12 cellular contexts compared by ENCODE assay signal in genomic region chr1:170663011-170663410, GRCh38. TPM values are rescaled to one million over a fixed set of nuclear protein-coding genes. Genes with fewer than 3 reads are reported as not detected.
DNase-seq lines count a peak whose midpoint lies in the region; ATAC-seq and TF ChIP-seq lines count a peak whose summit lies in the region.
"Had no signal": no experiment of that assay in that cellular context is flagged by ENCODE, and none has a peak within 500 bp of the region (broad histone marks: within the 10 kb centered on the region; RNA-seq: fewer than 3 reads in every experiment).

No MANE protein-coding gene starts in this region.

- ATAC-seq in HG02870 (IDR thresholded peaks at IDR 0.05; ENCODE audit: unreplicated experiment) (no peak), HG02973 (IDR thresholded peaks at IDR 0.05; ENCODE audit: unreplicated experiment) (no peak)
- ATAC-seq in activated naive CD4-positive, alpha-beta T cell treated with anti-CD3 and anti-CD28 coated beads, Interleukin-2, amount 50 U/mL, for 72 hours, result no peak
- ATAC-seq: natural killer cell treated with Interleukin-12 subunit alpha and Interleukin-12 subunit beta and Interleukin-15 and Interleukin-18, amount 100 ng/mL, for 72 hours had no signal

- H3K27me3 ChIP-seq in HUES64 (ENCODE audit: insufficient read depth, low read length) (peaks cover 100% of the 10 kb centered on the region), testis (no peaks in the 10 kb centered on the region)

- H3K9me3 Mint-ChIP-seq in activated naive CD4-positive, alpha-beta T cell treated with anti-CD3 and anti-CD28 coated beads, Interleukin-2, amount 50 U/mL, for 72 hours, result no peaks in the 10 kb centered on the region
- H3K9me3 Mint-ChIP-seq: natural killer cell treated with Interleukin-12 subunit alpha and Interleukin-12 subunit beta and Interleukin-15 and Interleukin-18, amount 100 ng/mL, for 72 hours had no signal

- TF ChIP-seq CTCF in cardiac fibroblast (IDR thresholded peaks at IDR 0.05; ENCODE audit: low read depth, low read length) (no peak), testis (IDR thresholded peaks at IDR 0.05) (no peak)

- no peak overlapping the region for H3K27ac Mint-ChIP-seq in activated naive CD4-positive, alpha-beta T cell treated with anti-CD3 and anti-CD28 coated beads, Interleukin-2, amount 50 U/mL, for 72 hours
- H3K27ac Mint-ChIP-seq: natural killer cell treated with Interleukin-12 subunit alpha and Interleukin-12 subunit beta and Interleukin-15 and Interleukin-18, amount 100 ng/mL, for 72 hours had no signal

- H3K36me3 Mint-ChIP-seq in activated naive CD4-positive, alpha-beta T cell treated with anti-CD3 and anti-CD28 coated beads, Interleukin-2, amount 50 U/mL, for 72 hours, result peaks cover 9 to 18% of the 10 kb centered on the region in 2 donors
- H3K36me3 Mint-ChIP-seq: natural killer cell treated with Interleukin-12 subunit alpha and Interleukin-12 subunit beta and Interleukin-15 and Interleukin-18, amount 100 ng/mL, for 72 hours had no signal

- WGBS in HUES64, result 0% methylated on average over 3 of the region's 3 CpGs
- 0 to 1% methylated on average over 3 of the region's 3 CpGs for WGBS in testis, 2 donors

- H3K27ac ChIP-seq in HUES64 (ENCODE audit: low read depth, low read length), result no peak overlapping the region
- peak overlapping the region; percentile 91 to 95 for H3K27ac ChIP-seq in testis

- DNase-seq in cardiac fibroblast (ENCODE audit: low read depth in 2 of 2) (peak; percentile 64 to 67), left kidney (ENCODE audit: low read depth, low spot score) (peak; percentile 21), testis (no peak)
- no peak for DNase-seq in activated naive CD4-positive, alpha-beta T cell treated with anti-CD3 and anti-CD28 coated beads, Interleukin-2, amount 50 U/mL, for 16 hours
- DNase-seq in activated naive CD4-positive, alpha-beta T cell treated with anti-CD3 and anti-CD28 coated beads, Interleukin-2, amount 50 U/mL, for 72 hours (ENCODE audit: low spot score in 2 of 2), result no peak
- DNase-seq: activated T-cell treated with anti-CD3 and anti-CD28 coated beads for 4 hours; NCI-H1930; stimulated activated CD8-positive, alpha-beta memory T cell treated with anti-CD3 and anti-CD28 coated beads, Interleukin-4, amount 100 ng/mL, for 48 hours had no signal

- H3K4me1 ChIP-seq in HUES64 (ENCODE audit: insufficient read depth, low read length), result peaks cover 45% of the 10 kb centered on the region
- peaks cover 15% of the 10 kb centered on the region for H3K4me1 ChIP-seq in testis

- H3K36me3 ChIP-seq in HUES64 (ENCODE audit: insufficient read depth, low read length) (no peaks in the 10 kb centered on the region), testis (ENCODE audit: low read depth, missing control alignments) (no peaks in the 10 kb centered on the region)

- intact Hi-C loops in testis (cut with DNase I; ENCODE audit: low total_unique reads), result no loop called here

- H3K9me3 ChIP-seq in HUES64 (ENCODE audit: insufficient read depth, low read depth, low read length) (no peaks in the 10 kb centered on the region), testis (no peaks in the 10 kb centered on the region)

- H3K4me3 ChIP-seq in HUES64 (ENCODE audit: low read length), result peak overlapping the region; percentile 63
- peak overlapping the region; percentile 85 to 89 for H3K4me3 ChIP-seq in cardiac fibroblast (replicated peaks in 1 of 2; ENCODE audit: low read depth in 2 of 2, low read length in 2 of 2)
- peak overlapping the region; percentile 67 to 86 for H3K4me3 ChIP-seq in testis

- no peak overlapping the region for H3K9ac ChIP-seq in HUES64 (ENCODE audit: low read depth, low read length)

- no peak for TF ChIP-seq POLR2A in testis (IDR thresholded peaks at IDR 0.05)

RNA-seq across cellular contexts. Expression of gene PRRX1, which starts 0.9 kb away (rescaled TPM):
- polyA plus RNA-seq in HUES64 (2013, experiment 1 of 2), result 2.2 TPM
- 1.6 TPM for polyA plus RNA-seq in HUES64 (2013, experiment 2 of 2)
- total RNA-seq in testis, result 10 to 100 TPM; 26.3 to 28.5 TPM
- 74.8 TPM for polyA plus RNA-seq in testis (ENCODE audit: insufficient read depth, low read depth, low replicate concordance)
- not detected for total RNA-seq in activated naive CD4-positive, alpha-beta T cell treated with anti-CD3 and anti-CD28 coated beads, Interleukin-2, amount 50 U/mL, for 72 hours
- total RNA-seq: natural killer cell treated with Interleukin-12 subunit alpha and Interleukin-12 subunit beta and Interleukin-15 and Interleukin-18, amount 100 ng/mL, for 72 hours had no signal

Comparison
In these comparisons a context has a peak if more than half of its experiments do, and no peak if none do; other contexts are left out.
1. DNase-seq: peak in cardiac fibroblast (2 of 2) and left kidney (single experiment); none in testis (single experiment), activated naive CD4-positive, alpha-beta T cell treated with anti-CD3 and anti-CD28 coated beads, Interleukin-2, amount 50 U/mL, for 16 hours (single experiment) and activated naive CD4-positive, alpha-beta T cell treated with anti-CD3 and anti-CD28 coated beads, Interleukin-2, amount 50 U/mL, for 72 hours (0 of 2).
2. RNA of gene PRRX1, which starts 0.9 kb away (total RNA-seq): 26.3 to 28.5 TPM in testis; not detected in activated naive CD4-positive, alpha-beta T cell treated with anti-CD3 and anti-CD28 coated beads, Interleukin-2, amount 50 U/mL, for 72 hours; every median in the first group is over 10 times any median in the second.
3. Peak in every context shown above with its lines, with median percentiles within 50 percentile points of each other: H3K4me3 ChIP-seq.